ENCODE assay signal across 8 cellular contexts in the genomic region with DNA sequence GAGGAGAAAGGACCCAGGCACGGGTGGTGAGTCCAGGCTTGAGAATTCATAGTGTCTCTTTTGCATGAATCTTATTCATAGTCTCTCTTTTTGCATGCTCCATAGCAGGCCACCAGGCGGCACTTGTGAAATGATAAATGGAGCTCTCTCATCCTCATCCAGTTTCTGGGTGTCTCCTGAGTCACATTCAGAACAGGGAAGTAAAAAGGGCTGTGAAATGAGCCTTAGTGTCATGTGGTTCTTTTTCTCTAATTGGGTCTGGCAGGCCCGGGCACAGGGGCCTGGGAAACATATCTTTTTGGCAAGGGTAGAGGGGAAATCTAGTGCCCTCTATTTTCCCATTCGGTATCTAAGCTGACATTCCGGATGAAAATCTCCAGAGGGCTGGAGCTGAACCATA. TPM values are rescaled to one million over a fixed set of nuclear protein-coding genes. Genes with fewer than 3 reads are reported as not detected.
DNase-seq lines count a peak whose midpoint lies in the region; ATAC-seq and TF ChIP-seq lines count a peak whose summit lies in the region.

No MANE protein-coding gene starts in this region.

- H3K4me3 ChIP-seq in cardiac fibroblast (replicated peaks in 1 of 2; ENCODE audit: low read depth in 2 of 2, low read length in 2 of 2): no peak overlapping the region
- H3K4me3 ChIP-seq in lower leg skin (ENCODE audit: low read depth, poor library complexity, severe bottlenecking): no peak overlapping the region
- H3K4me3 ChIP-seq in vagina: no peak overlapping the region

- peak; percentile 77 for DNase-seq in GM04504 (ENCODE audit: low read depth)
- peak; percentile 86 for DNase-seq in HCEC 1CT
- peak; percentile 40 to 76 for DNase-seq in NCI-H446 (lab: John Stamatoyannopoulos, UW)
- DNase-seq in cardiac fibroblast (ENCODE audit: low read depth in 2 of 2): peak; percentile 75 to 90
- peak; percentile 70 to 90 for DNase-seq in lower leg skin (ENCODE audit: low spot score in 2 of 2)
- no peak for DNase-seq in vagina (ENCODE audit: extremely low spot score in 2 of 2)
- DNase-seq in activated naive CD8-positive, alpha-beta T cell treated with anti-CD3 and anti-CD28 coated beads, Interleukin-2, amount 50 U/mL, for 24 hours: no peak
- DNase-seq in epidermal melanocyte (ENCODE audit: insufficient read length, low spot score): no peak

- H3K4me1 Mint-ChIP-seq in activated naive CD8-positive, alpha-beta T cell treated with anti-CD3 and anti-CD28 coated beads, Interleukin-2, amount 50 U/mL, for 24 hours: peaks cover 3% of the 10 kb centered on the region

- no peak for TF ChIP-seq POLR2A in lower leg skin (IDR thresholded peaks at IDR 0.05)
- TF ChIP-seq POLR2A in vagina (IDR thresholded peaks at IDR 0.05): no peak

- ATAC-seq in activated naive CD8-positive, alpha-beta T cell treated with anti-CD3 and anti-CD28 coated beads, Interleukin-2, amount 50 U/mL, for 24 hours: no peak

- H3K36me3 ChIP-seq in vagina: no peaks in the 10 kb centered on the region

- H3K4me3 Mint-ChIP-seq in activated naive CD8-positive, alpha-beta T cell treated with anti-CD3 and anti-CD28 coated beads, Interleukin-2, amount 50 U/mL, for 24 hours: no peak overlapping the region

- intact Hi-C loops in lower leg skin (cut with DNase I; ENCODE audit: low total_unique reads) (no loop called here), vagina (cut with DNase I) (no loop called here)

- H3K36me3 Mint-ChIP-seq in activated naive CD8-positive, alpha-beta T cell treated with anti-CD3 and anti-CD28 coated beads, Interleukin-2, amount 50 U/mL, for 24 hours (ENCODE audit: low read depth): no peaks in the 10 kb centered on the region

- H3K27me3 ChIP-seq in vagina: no peaks in the 10 kb centered on the region

- peak; percentile 78 for TF ChIP-seq CTCF in cardiac fibroblast (IDR thresholded peaks at IDR 0.05; ENCODE audit: low read depth, low read length)
- TF ChIP-seq CTCF in lower leg skin (IDR thresholded peaks at IDR 0.05): no peak
- TF ChIP-seq CTCF in vagina (IDR thresholded peaks at IDR 0.05): peak; percentile 43 to 60 (median 47)

- H3K27ac ChIP-seq in vagina: peak overlapping the region; percentile 77

- no peaks in the 10 kb centered on the region for H3K9me3 ChIP-seq in vagina

- peaks cover 15% of the 10 kb centered on the region for H3K4me1 ChIP-seq in vagina

- no peak overlapping the region for H3K27ac Mint-ChIP-seq in activated naive CD8-positive, alpha-beta T cell treated with anti-CD3 and anti-CD28 coated beads, Interleukin-2, amount 50 U/mL, for 24 hours

- H3K9me3 Mint-ChIP-seq in activated naive CD8-positive, alpha-beta T cell treated with anti-CD3 and anti-CD28 coated beads, Interleukin-2, amount 50 U/mL, for 24 hours: no peaks in the 10 kb centered on the region

- 22 to 28% methylated on average over 5 of the region's 5 CpGs for WGBS in lower leg skin, 2 donors

- peaks cover 2% of the 10 kb centered on the region for H3K27me3 Mint-ChIP-seq in activated naive CD8-positive, alpha-beta T cell treated with anti-CD3 and anti-CD28 coated beads, Interleukin-2, amount 50 U/mL, for 24 hours

RNA-seq across cellular contexts. Expression of gene NCF2, which starts 19.1 kb away (rescaled TPM):
- total RNA-seq in lower leg skin (10 to 100 TPM; 26.6 to 58.2 (median 33.4) TPM), vagina (12.5 TPM)

RNA-seq across cellular contexts. Expression of gene ARPC5, which starts 26.3 kb away (rescaled TPM):
- 10 to 100 TPM; 33.0 to 73.5 (median 68.2) TPM for total RNA-seq in lower leg skin
- 48.4 TPM for total RNA-seq in vagina

RNA-seq across cellular contexts. Expression of gene APOBEC4, which starts 43.8 kb away (rescaled TPM):
- not detected for total RNA-seq in lower leg skin
- total RNA-seq in vagina: not detected

Comparison
In these comparisons a context has a peak if more than half of its experiments do, and no peak if none do; other contexts are left out.
1. DNase-seq: peak in GM04504 (single experiment), HCEC 1CT (single experiment), NCI-H446 (2 of 2), cardiac fibroblast (2 of 2) and lower leg skin (2 of 2); none in vagina (0 of 2), activated naive CD8-positive, alpha-beta T cell treated with anti-CD3 and anti-CD28 coated beads, Interleukin-2, amount 50 U/mL, for 24 hours (single experiment) and epidermal melanocyte (single experiment).
2. CTCF ChIP-seq: peak in cardiac fibroblast (single experiment) and vagina (3 of 3); none in lower leg skin (0 of 3).